12 cellular contexts compared by ENCODE assay signal in genomic region chr12:78210894-78211302, GRCh38.
DNase-seq lines count a peak whose midpoint lies in the region; ATAC-seq, FAIRE-seq and TF ChIP-seq lines count a peak whose summit lies in the region.
"Had no signal": no experiment of that assay in that cellular context is flagged by ENCODE, and none has a peak within 500 bp of the region (broad histone marks: within the 10 kb centered on the region; RNA-seq: fewer than 3 reads in every experiment).

No MANE protein-coding gene starts in this region.

- intact Hi-C loops in lower leg skin (cut with DNase I; ENCODE audit: low total_unique reads), result no loop called here

- H3K27ac Mint-ChIP-seq in activated CD4-positive, alpha-beta memory T cell treated with anti-CD3 and anti-CD28 coated beads, Interleukin-2, amount 10 ng/mL, durations not matched to agents 7 days and 5 days, result no peak overlapping the region

- peak; percentile 13 for FAIRE-seq in A549 (lab: Jason Lieb, UNC)
- FAIRE-seq: frontal cortex had no signal

- POLR2A ChIA-PET in A549 (lab: Yijun Ruan, JAX), result no interaction called here
- POLR2A ChIA-PET in RWPE1 (lab: Yijun Ruan, JAX; ENCODE audit: low non-redundant PET), result no interaction called here
- POLR2A ChIA-PET in activated CD4-positive, alpha-beta memory T cell treated with anti-CD3 and anti-CD28 coated beads, Interleukin-2, amount 10 ng/mL, durations not matched to agents 7 days and 5 days (lab: Charles Lee), result no interaction called here

- ATAC-seq in A549 (no peak), foreskin keratinocyte (no peak)
- ATAC-seq: activated T-cell treated with anti-CD3 and anti-CD28 coated beads, Interleukin-2, amount 50 U/mL, for 4 hours had no signal

- H3K27me3 Mint-ChIP-seq in activated CD4-positive, alpha-beta memory T cell treated with anti-CD3 and anti-CD28 coated beads, Interleukin-2, amount 10 ng/mL, durations not matched to agents 7 days and 5 days, result no peaks in the 10 kb centered on the region

- peak in 1 of 2 experiments; percentile 25 for DNase-seq in A549 (ENCODE audit: low read depth in 1 of 2, low spot score in 1 of 2)
- peak; percentile 78 for DNase-seq in H4 (ENCODE audit: low spot score)
- DNase-seq in RWPE1 (ENCODE audit: low spot score), result peak; percentile 2
- DNase-seq in foreskin keratinocyte, result peak; percentile 10 to 49
- DNase-seq in activated CD4-positive, alpha-beta memory T cell treated with anti-CD3 and anti-CD28 coated beads, Interleukin-2, amount 10 ng/mL, durations not matched to agents 7 days and 5 days, result no peak
- DNase-seq in occipital lobe (lab: John Stamatoyannopoulos, UW), result no peak
- DNase-seq in SW 1271 (lab: John Stamatoyannopoulos, UW), result no peak
- no peak for DNase-seq in lower leg skin (ENCODE audit: low spot score in 2 of 2)
- DNase-seq: activated T-cell treated with anti-CD3 and anti-CD28 coated beads, Interleukin-2, amount 50 U/mL, for 4 hours; Calu3; Peyer's patch had no signal

- no peaks in the 10 kb centered on the region for H3K4me1 Mint-ChIP-seq in activated CD4-positive, alpha-beta memory T cell treated with anti-CD3 and anti-CD28 coated beads, Interleukin-2, amount 10 ng/mL, durations not matched to agents 7 days and 5 days

- TF ChIP-seq EP300 in A549 (IDR thresholded peaks at IDR 0.05), result no peak

- WGBS in A549 (ENCODE audit: missing lambda C conversion rate), result 70% methylated on average over 4 of the region's 4 CpGs
- WGBS in lower leg skin, 2 donors, result 76 to 77% methylated on average over 4 of the region's 4 CpGs

- H3K9me3 ChIP-seq in A549, result no peaks in the 10 kb centered on the region
- H3K9me3 ChIP-seq: Peyer's patch had no signal

- CTCF ChIA-PET in A549 (lab: Yijun Ruan, JAX), result no interaction called here
- CTCF ChIA-PET in RWPE1 (lab: Yijun Ruan, JAX), result no interaction called here
- CTCF ChIA-PET in activated CD4-positive, alpha-beta memory T cell treated with anti-CD3 and anti-CD28 coated beads, Interleukin-2, amount 10 ng/mL, durations not matched to agents 7 days and 5 days (lab: Charles Lee), result no interaction called here

- TF ChIP-seq CTCF in A549 (IDR thresholded peaks at IDR 0.05) (no peak), RWPE1 (conservative IDR thresholded peaks at IDR 0.05; ENCODE audit: low read depth) (no peak), foreskin keratinocyte (conservative IDR thresholded peaks at IDR 0.05) (no peak), lower leg skin (IDR thresholded peaks at IDR 0.05) (no peak)

- H3K9me3 Mint-ChIP-seq in activated CD4-positive, alpha-beta memory T cell treated with anti-CD3 and anti-CD28 coated beads, Interleukin-2, amount 10 ng/mL, durations not matched to agents 7 days and 5 days, result peaks cover 7% of the 10 kb centered on the region

- no peaks in the 10 kb centered on the region for H3K36me3 Mint-ChIP-seq in activated CD4-positive, alpha-beta memory T cell treated with anti-CD3 and anti-CD28 coated beads, Interleukin-2, amount 10 ng/mL, durations not matched to agents 7 days and 5 days (ENCODE audit: low read depth)

- no peaks in the 10 kb centered on the region for H3K27me3 ChIP-seq in foreskin keratinocyte
- H3K27me3 ChIP-seq: Peyer's patch had no signal

- H3K4me3 ChIP-seq in A549, result no peak overlapping the region
- no peak overlapping the region for H3K4me3 ChIP-seq in lower leg skin (ENCODE audit: low read depth, poor library complexity, severe bottlenecking)
- H3K4me3 ChIP-seq: Peyer's patch had no signal

- H3K4me2 ChIP-seq in A549, result peak overlapping the region; percentile 1; the same call in 1 of the 3 replicates

- H3K4me1 ChIP-seq in A549, result 0 out of 3 replicates have a peak, but pooled peaks cover 3% of the 10 kb centered on the region
- no peaks in the 10 kb centered on the region for H3K4me1 ChIP-seq in foreskin keratinocyte
- H3K4me1 ChIP-seq: Peyer's patch had no signal

- H3K27ac ChIP-seq in A549, result no peak overlapping the region; a peak in 1 of 6 replicates
- H3K27ac ChIP-seq in RWPE1, result no peak overlapping the region
- H3K27ac ChIP-seq in foreskin keratinocyte, result no peak overlapping the region
- H3K27ac ChIP-seq: Peyer's patch had no signal

- no peak for TF ChIP-seq POLR2A in A549 (IDR thresholded peaks at IDR 0.05; ENCODE audit: low read length)
- no peak for TF ChIP-seq POLR2A in lower leg skin (IDR thresholded peaks at IDR 0.05)

- H3K4me3 Mint-ChIP-seq in activated CD4-positive, alpha-beta memory T cell treated with anti-CD3 and anti-CD28 coated beads, Interleukin-2, amount 10 ng/mL, durations not matched to agents 7 days and 5 days, result no peak overlapping the region
- H3K4me3 Mint-ChIP-seq: activated T-cell treated with anti-CD3 and anti-CD28 coated beads, Interleukin-2, amount 50 U/mL, for 4 hours had no signal

- TF ChIP-seq RAD21 in A549 (conservative IDR thresholded peaks at IDR 0.05 in 1 of 2, IDR thresholded peaks at IDR 0.05 in 1 of 2), result no peak

TF ChIP-seq in A549, 52 proteins besides CTCF, POLR2A, EP300 and RAD21:
- TF ChIP-seq MAZ (IDR thresholded peaks at IDR 0.05; ENCODE audit: borderline replicate concordance, low read depth, low read length) (no peak), CEBPB (IDR thresholded peaks at IDR 0.05) (peak; percentile 44 to 47; a peak in 3 of 4 replicates)

Comparison
In these comparisons a context has a peak if more than half of its experiments do, and no peak if none do; other contexts are left out.
1. DNase-seq: peak in H4 (single experiment), RWPE1 (single experiment) and foreskin keratinocyte (2 of 2); none in activated CD4-positive, alpha-beta memory T cell treated with anti-CD3 and anti-CD28 coated beads, Interleukin-2, amount 10 ng/mL, durations not matched to agents 7 days and 5 days (single experiment), occipital lobe (single experiment), SW 1271 (0 of 2) and lower leg skin (0 of 2).